ENCODE assay signal across 8 cellular contexts in genomic region chr5:178113141-178113787, GRCh38. TPM values are rescaled to one million over a fixed set of nuclear protein-coding genes. Genes with fewer than 3 reads are reported as not detected.
DNase-seq lines count a peak whose midpoint lies in the region; ATAC-seq and TF ChIP-seq lines count a peak whose summit lies in the region.

TSS of gene N4BP3 (plus strand) at chr5:178113532. CDS start at chr5:178119584, 6,052 bp downstream.

- TF ChIP-seq CTCF in fibroblast of the aortic adventitia (IDR thresholded peaks at IDR 0.05; ENCODE audit: insufficient read depth, low read length) (no peak), progenitor cell of endocrine pancreas (IDR thresholded peaks at IDR 0.05; ENCODE audit: unreplicated experiment) (no peak), vagina (IDR thresholded peaks at IDR 0.05) (no peak)

- peak within 1 kb of the TSS; percentile 94 for H3K27ac Mint-ChIP-seq in progenitor cell of endocrine pancreas

- no peak for TF ChIP-seq POLR2A in vagina (IDR thresholded peaks at IDR 0.05)

- peaks cover 14% of the 10 kb centered on the region for H3K4me1 Mint-ChIP-seq in progenitor cell of endocrine pancreas (ENCODE audit: low read depth)

- H3K27ac ChIP-seq in vagina = peak within 1 kb of the TSS; percentile 51

- no peaks in the 10 kb centered on the region for H3K27me3 ChIP-seq in NT2/D1 (ENCODE audit: insufficient read depth, insufficient read length)
- H3K27me3 ChIP-seq in vagina = no peaks in the 10 kb centered on the region

- peak within 1 kb of the TSS; percentile 87 for H3K4me3 Mint-ChIP-seq in progenitor cell of endocrine pancreas (ENCODE audit: low read depth)

- no peaks in the 10 kb centered on the region for H3K9me3 ChIP-seq in NT2/D1 (ENCODE audit: insufficient read depth, low read length)
- H3K9me3 ChIP-seq in vagina = no peaks in the 10 kb centered on the region

- H3K4me3 ChIP-seq in NT2/D1 (ENCODE audit: insufficient read length, low read depth) = peak within 1 kb of the TSS; percentile 82
- peak within 1 kb of the TSS; percentile 50 for H3K4me3 ChIP-seq in fibroblast of the aortic adventitia (ENCODE audit: low read depth, low read length)
- H3K4me3 ChIP-seq in vagina = peak within 1 kb of the TSS; percentile 40 to 56

- in situ Hi-C loops in ACHN (cut with HindIII; ENCODE audit: low pct_ligation_motif_present, low pct_unique_long_range_greater_than_20kb, low sequenced_read_pairs) = no loop called here

- H3K4me1 ChIP-seq in NT2/D1 (ENCODE audit: insufficient read depth, insufficient read length) (peaks cover 20% of the 10 kb centered on the region), vagina (peaks cover 36% of the 10 kb centered on the region)

- H3K36me3 ChIP-seq in NT2/D1 (ENCODE audit: insufficient read depth, insufficient read length, low read length) = no peaks in the 10 kb centered on the region
- H3K36me3 ChIP-seq in vagina = no peaks in the 10 kb centered on the region

- peak within 1 kb of the TSS; percentile 93 for H3K9ac ChIP-seq in NT2/D1 (ENCODE audit: insufficient read length, low read depth)

- no peaks in the 10 kb centered on the region for H3K36me3 Mint-ChIP-seq in progenitor cell of endocrine pancreas (ENCODE audit: insufficient read depth)

- DNase-seq in ACHN (peak; percentile 79), NT2/D1 (ENCODE audit: low read depth, low spot score) (peak; percentile 57), activated T-helper 1 cell treated with Interleukin-2 at 50 U/mL for 16 hours (ENCODE audit: low read depth) (peak; percentile 78), fibroblast of the aortic adventitia (ENCODE audit: low read depth) (peak; percentile 18), progenitor cell of endocrine pancreas (ENCODE audit: low spot score, unreplicated experiment) (peak; percentile 78), vagina (ENCODE audit: extremely low spot score in 2 of 2) (no peak)

- peak; percentile 45 for ATAC-seq in GM18519 (IDR thresholded peaks at IDR 0.05; ENCODE audit: low FRiP score, unreplicated experiment)
- peak; percentile 43 for ATAC-seq in HG03066 (IDR thresholded peaks at IDR 0.05; ENCODE audit: low read depth, unreplicated experiment)

- intact Hi-C loops in vagina (cut with DNase I) = no loop called here

- no peaks in the 10 kb centered on the region for H3K9me3 Mint-ChIP-seq in progenitor cell of endocrine pancreas (ENCODE audit: low read depth)

- peaks cover 36% of the 10 kb centered on the region for H3K27me3 Mint-ChIP-seq in progenitor cell of endocrine pancreas

RNA-seq across cellular contexts. Expression of gene N4BP3, which starts in this region (rescaled TPM):
- total RNA-seq in fibroblast of the aortic adventitia (ENCODE audit: low replicate concordance) = 0.18 and 0.65 TPM in 2 replicates
- 1.9 and 2.4 TPM in 2 replicates for total RNA-seq in progenitor cell of endocrine pancreas
- 4.9 TPM for total RNA-seq in vagina

Comparison
In these comparisons a context has a peak if more than half of its experiments do, and no peak if none do; other contexts are left out.
1. Peak in DNase-seq and H3K4me3 ChIP-seq in fibroblast of the aortic adventitia; RNA of the gene not detected or under 1 TPM.
2. DNase-seq: peak in ACHN (single experiment), NT2/D1 (single experiment), activated T-helper 1 cell treated with Interleukin-2 at 50 U/mL for 16 hours (single experiment) and progenitor cell of endocrine pancreas (single experiment); none in vagina (0 of 2).
3. Peak in every context shown above with its lines, with median percentiles within 50 percentile points of each other: H3K4me3 ChIP-seq.